In the genomic region with DNA sequence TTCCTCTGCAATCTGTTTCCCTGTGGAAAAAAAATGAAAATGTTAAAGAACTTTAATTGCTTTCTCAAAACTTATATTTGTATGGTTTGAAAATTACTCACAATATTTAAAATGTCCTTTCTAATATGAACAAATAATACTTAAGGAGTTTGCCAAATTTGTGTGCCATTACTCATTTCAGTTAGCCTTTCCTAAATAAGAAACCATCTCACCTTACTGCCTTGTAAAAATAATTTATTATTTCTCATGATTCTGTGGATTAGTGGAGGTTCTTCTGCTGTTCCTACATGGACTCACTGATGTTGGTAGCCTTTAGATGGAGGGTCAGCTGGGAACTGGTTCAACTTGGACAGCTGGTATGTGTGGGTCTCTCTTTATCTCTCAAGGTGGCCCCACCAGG, we compare ENCODE assay signal across 30 cellular contexts.
A peak's percentile ranks its signal among the peaks of the same experiment; 100 is the strongest.
DNase-seq lines count a peak whose midpoint lies in the region; ATAC-seq, FAIRE-seq and TF ChIP-seq lines count a peak whose summit lies in the region.
"Had no signal": no experiment of that assay in that cellular context is flagged by ENCODE, and none has a peak within 500 bp of the region (broad histone marks: within the 10 kb centered on the region; RNA-seq: fewer than 3 reads in every experiment).

No MANE protein-coding gene starts in this region.

- intact Hi-C loops in PC-3 (cut with micrococcal nuclease), result loop anchor here (5.0 kb wide), 1 partner anchor 182 kb away; no protein-coding TSS in a partner anchor

- H3K9ac ChIP-seq in PC-3 (ENCODE audit: low read length), result no peak overlapping the region
- H3K9ac ChIP-seq: BLaER1; BLaER1 treated with 17β-estradiol and CSF1 and Interleukin-3, amounts not matched to agents 10 nM and 100 nM had no signal

- no peak overlapping the region for H3K27ac ChIP-seq in PC-3 (ENCODE audit: low read length)
- H3K27ac ChIP-seq: 22Rv1; A549; BLaER1; BLaER1 treated with 17β-estradiol and CSF1 and Interleukin-3, amounts not matched to agents 10 nM and 100 nM; C4-2B had no signal

- H3F3A ChIP-seq in PC-3 (ENCODE audit: low read length, unreplicated experiment), result no peaks in the 10 kb centered on the region

- no peaks in the 10 kb centered on the region for H3K36me3 ChIP-seq in PC-3 (ENCODE audit: low read depth, low read length)
- H3K36me3 ChIP-seq: BE2C; BLaER1; BLaER1 treated with 17β-estradiol and CSF1 and Interleukin-3, amounts not matched to agents 10 nM and 100 nM had no signal

- DNase-seq in D721Med (ENCODE audit: insufficient read length, low spot score) (no peak), PC-3 (peak; percentile 59), NCI-H2029 treated with DMSO at 0.1 percent for 48 hours (lab: John Stamatoyannopoulos, UW) (no peak)
- no peak for DNase-seq in activated CD4-positive, alpha-beta T cell treated with anti-CD3 and anti-CD28 coated beads, Interleukin-2, amount 50 U/mL, for 48 hours
- DNase-seq: 8988T; ACHN; AML-193; BE2C; C1 segment of cervical spinal cord; Caco-2; Calu3; CD4-positive, alpha-beta memory T cell; CD4-positive, alpha-beta T cell; CD4-positive, CD25-positive, alpha-beta regulatory T cell; CD8-positive, alpha-beta memory T cell; CD8-positive, alpha-beta T cell; COR-L47; DMS 273 treated with DMSO at 0.1 percent for 48 hours; DMS153; DMS53; DMS79; DMS79 treated with DMSO at 0.1 percent for 48 hours; DND-41; EL had no signal

- TF ChIP-seq CTCF in D721Med (IDR thresholded peaks at IDR 0.05; ENCODE audit: insufficient read depth, missing control alignments) (no peak), PC-3 (conservative IDR thresholded peaks at IDR 0.05; ENCODE audit: low read depth, low read length) (no peak)

- no TSS peak for BruUV-seq in PC-3 (replicated peaks; lab: Mats Ljungman, UMichigan)

- no peak overlapping the region for H3K4me3 ChIP-seq in PC-3 (ENCODE audit: low read length)
- H3K4me3 ChIP-seq: A549; BLaER1; BLaER1 treated with 17β-estradiol and CSF1 and Interleukin-3, amounts not matched to agents 10 nM and 100 nM had no signal

- H3K4me2 ChIP-seq in PC-3 (ENCODE audit: low read length), result peak overlapping the region; percentile 7; the same call in 1 of the 2 replicates
- H3K4me2 ChIP-seq: A549; BLaER1; BLaER1 treated with 17β-estradiol and CSF1 and Interleukin-3, amounts not matched to agents 10 nM and 100 nM had no signal

- H3K4me1 ChIP-seq in PC-3 (ENCODE audit: insufficient read depth, low read length), result peaks cover 10% of the 10 kb centered on the region; the same call in 1 of the 2 replicates
- H3K4me1 ChIP-seq: A549; BE2C; BLaER1; BLaER1 treated with 17β-estradiol and CSF1 and Interleukin-3, amounts not matched to agents 10 nM and 100 nM; Caco-2 had no signal

- CTCF ChIA-PET in PC-3 (lab: Charles Lee), result no interaction called here

- POLR2A ChIA-PET in PC-3 (lab: Charles Lee; ENCODE audit: unreplicated experiment), result no interaction called here

- no peaks in the 10 kb centered on the region for H3K9me3 ChIP-seq in PC-3 (ENCODE audit: low read length)
- H3K9me3 ChIP-seq: A549; BE2C; BLaER1; BLaER1 treated with 17β-estradiol and CSF1 and Interleukin-3, amounts not matched to agents 10 nM and 100 nM; Caco-2 had no signal

- FAIRE-seq in D721Med (lab: Jason Lieb, UNC), result peak; percentile 38
- FAIRE-seq: A204.1, A549 had no signal

- no peaks in the 10 kb centered on the region for H3K79me2 ChIP-seq in PC-3 (ENCODE audit: low read length)

- peak; percentile 94 for ATAC-seq in PC-3
- ATAC-seq: A549; CD8-positive, alpha-beta T cell had no signal

- no peaks in the 10 kb centered on the region for H3K9me2 ChIP-seq in PC-3 (replicated peaks; ENCODE audit: low read length)

- no peaks in the 10 kb centered on the region for H3K27me3 ChIP-seq in PC-3 (ENCODE audit: low read length)
- H3K27me3 ChIP-seq: BE2C; BLaER1; BLaER1 treated with 17β-estradiol and CSF1 and Interleukin-3, amounts not matched to agents 10 nM and 100 nM had no signal

- no peak overlapping the region for H2AFZ ChIP-seq in PC-3 (ENCODE audit: low read length)

- H4K20me1 ChIP-seq in PC-3 (ENCODE audit: low read length), result no peaks in the 10 kb centered on the region
- H4K20me1 ChIP-seq: BLaER1; BLaER1 treated with 17β-estradiol and CSF1 and Interleukin-3, amounts not matched to agents 10 nM and 100 nM had no signal
